In the genomic region with DNA sequence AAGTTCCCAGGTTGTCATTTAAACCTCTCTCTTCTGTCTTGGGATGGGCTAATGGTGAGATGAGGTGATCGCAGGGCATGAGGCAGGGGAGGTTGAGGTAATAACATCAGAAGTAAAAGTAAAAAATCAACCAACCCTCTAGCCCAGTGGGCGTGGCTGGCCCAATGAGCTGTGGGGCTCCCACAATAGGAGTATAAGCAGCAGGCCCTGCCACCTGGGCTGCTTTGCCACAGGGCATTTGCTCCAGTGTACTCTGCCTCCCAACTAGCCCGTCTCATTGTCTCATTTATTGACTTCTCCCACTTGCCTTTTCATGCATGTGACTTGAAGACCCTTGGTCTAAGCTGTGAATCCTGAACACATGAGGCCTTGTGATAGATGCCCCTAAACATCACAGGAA, we compare ENCODE assay signal across 23 cellular contexts.
"Had no signal": no experiment of that assay in that cellular context is flagged by ENCODE, and none has a peak within 500 bp of the region (broad histone marks: within the 10 kb centered on the region; RNA-seq: fewer than 3 reads in every experiment).

No MANE protein-coding gene starts in this region.

- ATAC-seq: activated CD8-positive, alpha-beta T cell treated with anti-CD3 and anti-CD28 coated beads, Interleukin-2, amount 10 ng/mL, durations not matched to agents 7 days and 5 days; activated T-cell treated with anti-CD3 and anti-CD28 coated beads, Interleukin-2, amount 50 U/mL, for 72 hours; PC-3; T-helper 17 cell; WTC11 had no signal

- H3K4me3 ChIP-seq: cardiac muscle cell had no signal

- H3K27me3 ChIP-seq: brain microvascular endothelial cell, cardiac muscle cell had no signal

- H3K36me3 ChIP-seq: brain microvascular endothelial cell, cardiac muscle cell had no signal

- DNase-seq: activated CD4-positive, alpha-beta T cell treated with anti-CD3 and anti-CD28 coated beads for 48 hours; activated CD4-positive, alpha-beta T cell treated with anti-CD3 and anti-CD28 coated beads, Interleukin-2, amount 50 U/mL, for 4 hours; activated CD4-positive, CD25-positive, alpha-beta regulatory T cell treated with anti-CD3 and anti-CD28 coated beads, Interleukin-2, amount 50 U/mL, for 72 hours; activated CD8-positive, alpha-beta T cell treated with anti-CD3 and anti-CD28 coated beads, Interleukin-2, amount 10 ng/mL, durations not matched to agents 7 days and 5 days; activated gamma-delta T cell treated with Interleukin-2 at 50 U/mL for 16 hours; activated naive CD4-positive, alpha-beta T cell treated with anti-CD3 and anti-CD28 coated beads, Interleukin-2, amount 10 ng/mL, durations not matched to agents 7 days and 5 days; activated naive CD8-positive, alpha-beta T cell treated with anti-CD3 and anti-CD28 coated beads for 36 hours; activated T-cell treated with anti-CD3 and anti-CD28 coated beads, Interleukin-2, amount 50 U/mL, for 72 hours; brain microvascular endothelial cell; KG1; NCI-H1048; NCI-H1694; NCI-H2029; NCI-H2107; NCI-H2171 treated with DMSO at 0.1 percent for 48 hours; NCI-H446; NCI-H524; PC-3; SHP77 treated with DMSO at 0.1 percent for 48 hours; T-helper 17 cell; T-helper 9 cell had no signal

- H3K27ac ChIP-seq: brain microvascular endothelial cell, cardiac muscle cell had no signal
